In the genomic region with DNA sequence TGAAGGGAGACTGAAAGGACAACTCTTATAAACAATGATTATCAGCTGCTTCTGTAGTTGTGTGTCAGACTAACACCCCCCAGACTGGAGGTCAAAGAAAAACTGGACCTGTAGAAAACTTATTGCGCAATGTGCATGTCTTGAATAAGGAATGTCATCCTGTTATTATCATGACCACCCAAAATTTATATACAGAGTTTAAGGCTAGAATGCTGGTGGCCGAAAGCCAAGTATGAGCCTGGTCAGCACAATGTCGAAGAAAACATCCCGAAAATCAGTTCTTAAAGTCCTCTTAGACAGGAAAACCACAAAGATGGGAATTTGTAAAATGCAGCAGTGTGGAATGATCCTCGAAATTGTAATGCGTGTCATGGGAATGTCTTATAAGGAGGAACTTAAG, we compare ENCODE assay signal across 10 cellular contexts. TPM values are rescaled to one million over a fixed set of nuclear protein-coding genes. Genes with fewer than 3 reads are reported as not detected.
DNase-seq lines count a peak whose midpoint lies in the region; ATAC-seq, FAIRE-seq and TF ChIP-seq lines count a peak whose summit lies in the region.
"Had no signal": no experiment of that assay in that cellular context is flagged by ENCODE, and none has a peak within 500 bp of the region (broad histone marks: within the 10 kb centered on the region; RNA-seq: fewer than 3 reads in every experiment).

No MANE protein-coding gene starts in this region.

- peaks cover 71% of the 10 kb centered on the region for H3K4me1 Mint-ChIP-seq in activated T-cell treated with anti-CD3 and anti-CD28 coated beads, Interleukin-2, amount 50 U/mL, for 72 hours (ENCODE audit: low read depth)
- H3K4me1 Mint-ChIP-seq in activated T-helper 1 cell treated with anti-CD3 and anti-CD28 coated beads, Interleukin-12 subunit alpha, Interleukin-12 subunit beta, Interleukin-2, Interleukin-4 antibody, amounts not matched to agents 30 ng/mL and 10 ng/mL and 1 ng/mL, durations not matched to agents 14 hours and 24 hours and 36 hours (ENCODE audit: low read depth): peaks cover 83% of the 10 kb centered on the region

- no peak overlapping the region for H2AFZ ChIP-seq in HepG2 (ENCODE audit: low read length)

- H3K9me3 Mint-ChIP-seq in activated T-cell treated with anti-CD3 and anti-CD28 coated beads, Interleukin-2, amount 50 U/mL, for 72 hours: no peaks in the 10 kb centered on the region
- H3K9me3 Mint-ChIP-seq in activated T-helper 1 cell treated with anti-CD3 and anti-CD28 coated beads, Interleukin-12 subunit alpha, Interleukin-12 subunit beta, Interleukin-2, Interleukin-4 antibody, amounts not matched to agents 30 ng/mL and 10 ng/mL and 1 ng/mL, durations not matched to agents 14 hours and 24 hours and 36 hours: no peaks in the 10 kb centered on the region

- H3K4me1 ChIP-seq in HepG2 (ENCODE audit: insufficient read depth, low read length) (no peaks in the 10 kb centered on the region), thymus (ENCODE audit: control insufficient read depth, insufficient read depth, low read length) (peaks cover 46% of the 10 kb centered on the region)

- no peak for TF ChIP-seq POLR2A in HepG2 (IDR thresholded peaks at IDR 0.05; ENCODE audit: insufficient read depth in 1 of 2, low read depth in 2 of 2, low read length in 2 of 2)

- ATAC-seq in activated T-cell treated with anti-CD3 and anti-CD28 coated beads, Interleukin-2, amount 50 U/mL, for 72 hours (replicated peaks in 1 of 2): no peak
- ATAC-seq in HepG2: no peak

- intact Hi-C loops in HepG2 (cut with micrococcal nuclease; ENCODE audit: unreplicated experiment): no loop called here
- intact Hi-C loops in activated T-helper 1 cell treated with anti-CD3 and anti-CD28 coated beads, Interleukin-12 subunit alpha, Interleukin-12 subunit beta, Interleukin-2, Interleukin-4 antibody, amounts not matched to agents 30 ng/mL and 10 ng/mL and 1 ng/mL, durations not matched to agents 14 hours and 24 hours and 36 hours (cut with micrococcal nuclease): no loop called here

- H3K27ac Mint-ChIP-seq in activated T-cell treated with anti-CD3 and anti-CD28 coated beads, Interleukin-2, amount 50 U/mL, for 72 hours: peak overlapping the region; percentile 55
- no peak overlapping the region for H3K27ac Mint-ChIP-seq in activated T-helper 1 cell treated with anti-CD3 and anti-CD28 coated beads, Interleukin-12 subunit alpha, Interleukin-12 subunit beta, Interleukin-2, Interleukin-4 antibody, amounts not matched to agents 30 ng/mL and 10 ng/mL and 1 ng/mL, durations not matched to agents 14 hours and 24 hours and 36 hours

- no peak for FAIRE-seq in HepG2 (lab: Jason Lieb, UNC)
- FAIRE-seq: A204.1 had no signal

- no peak for TF ChIP-seq RAD21 in HepG2 (CRISPR knock-in tag; IDR thresholded peaks at IDR 0.05)

- H4K20me1 ChIP-seq in HepG2 (ENCODE audit: insufficient read depth, low read length): no peaks in the 10 kb centered on the region

- TF ChIP-seq EP300 in HepG2 (IDR thresholded peaks at IDR 0.05; ENCODE audit: low read depth in 2 of 2, low read length in 2 of 2) (no peak), HepG2 (CRISPR knock-in tag; IDR thresholded peaks at IDR 0.05; ENCODE audit: borderline replicate concordance) (no peak)

- no peaks in the 10 kb centered on the region for H3K27me3 Mint-ChIP-seq in activated T-cell treated with anti-CD3 and anti-CD28 coated beads, Interleukin-2, amount 50 U/mL, for 72 hours (ENCODE audit: low read depth)
- H3K27me3 Mint-ChIP-seq in activated T-helper 1 cell treated with anti-CD3 and anti-CD28 coated beads, Interleukin-12 subunit alpha, Interleukin-12 subunit beta, Interleukin-2, Interleukin-4 antibody, amounts not matched to agents 30 ng/mL and 10 ng/mL and 1 ng/mL, durations not matched to agents 14 hours and 24 hours and 36 hours (ENCODE audit: insufficient read depth): no peaks in the 10 kb centered on the region

- H3K9ac ChIP-seq in HepG2 (ENCODE audit: insufficient read depth, low read depth, low read length): no peak overlapping the region

- H3K36me3 ChIP-seq in brain microvascular endothelial cell (replicated peaks): peaks cover 3% of the 10 kb centered on the region
- H3K36me3 ChIP-seq in HepG2 (replicated peaks in 1 of 2; ENCODE audit: control insufficient read depth in 1 of 2, insufficient read depth in 2 of 2, low read length in 2 of 2): no peaks in the 10 kb centered on the region
- H3K36me3 ChIP-seq in thymus (ENCODE audit: control insufficient read depth, insufficient read depth): peaks cover 16% of the 10 kb centered on the region
- H3K36me3 ChIP-seq: vagina had no signal

- H3K79me2 ChIP-seq in HepG2 (ENCODE audit: insufficient read depth, low read length): no peaks in the 10 kb centered on the region

- no TSS peak for BruUV-seq in HepG2 (replicated peaks; lab: Mats Ljungman, UMichigan)

- H3K9me3 ChIP-seq in HepG2 (ENCODE audit: low read length) (no peaks in the 10 kb centered on the region), thymus (ENCODE audit: control insufficient read depth) (no peaks in the 10 kb centered on the region)
- H3K9me3 ChIP-seq: vagina had no signal

- TF ChIP-seq CTCF in brain microvascular endothelial cell (IDR thresholded peaks at IDR 0.05; ENCODE audit: low read depth, low read length, missing control alignments) (no peak), HepG2 (CRISPR knock-in tag; IDR thresholded peaks at IDR 0.05) (no peak)

- in situ Hi-C loops in brain microvascular endothelial cell (cut with HindIII; ENCODE audit: low pct_ligation_motif_present, low sequenced_read_pairs) (no loop called here), HepG2 (cut with HindIII; ENCODE audit: extremely low pct_ligation_motif_present, low pct_unique_long_range_greater_than_20kb) (no loop called here), G401 (cut with HindIII; ENCODE audit: low sequenced_read_pairs) (no loop called here)

- H3K27me3 ChIP-seq in brain microvascular endothelial cell (replicated peaks) (no peaks in the 10 kb centered on the region), HepG2 (ENCODE audit: control insufficient read depth in 1 of 2, insufficient read depth in 2 of 2, low read length in 2 of 2) (peaks cover 0 to 8% of the 10 kb centered on the region in 2 experiments; a peak in 4 of 5 replicates), thymus (ENCODE audit: control insufficient read depth, insufficient read depth) (no peaks in the 10 kb centered on the region)
- H3K27me3 ChIP-seq: vagina had no signal

- CTCF ChIA-PET in HepG2 (lab: Yijun Ruan, JAX; ENCODE audit: low intra/inter-chr PET ratio, low total read pairs): no interaction called here

- POLR2A ChIA-PET in HepG2 (lab: Yijun Ruan, JAX): no interaction called here

- H3K4me3 ChIP-seq in brain microvascular endothelial cell (ENCODE audit: low read depth, low read length): no peak overlapping the region
- H3K4me3 ChIP-seq in HepG2 (replicated peaks in 1 of 3; ENCODE audit: insufficient read depth in 1 of 3, low read depth in 2 of 3, low read length in 3 of 3): no peak overlapping the region
- H3K4me3 ChIP-seq in thymus (ENCODE audit: low read length): no peak overlapping the region
- H3K4me3 ChIP-seq: vagina had no signal

- H3K4me2 ChIP-seq in HepG2 (ENCODE audit: low read depth, low read length): no peak overlapping the region

- H3K36me3 Mint-ChIP-seq in activated T-cell treated with anti-CD3 and anti-CD28 coated beads, Interleukin-2, amount 50 U/mL, for 72 hours (ENCODE audit: insufficient read depth in 2 of 2): peaks cover 21 to 39% of the 10 kb centered on the region in 2 donors
- H3K36me3 Mint-ChIP-seq in activated T-helper 1 cell treated with anti-CD3 and anti-CD28 coated beads, Interleukin-12 subunit alpha, Interleukin-12 subunit beta, Interleukin-2, Interleukin-4 antibody, amounts not matched to agents 30 ng/mL and 10 ng/mL and 1 ng/mL, durations not matched to agents 14 hours and 24 hours and 36 hours (ENCODE audit: low read depth): peaks cover 34% of the 10 kb centered on the region

- no peak overlapping the region for H3K4me3 Mint-ChIP-seq in activated T-cell treated with anti-CD3 and anti-CD28 coated beads, Interleukin-2, amount 50 U/mL, for 72 hours
- no peak overlapping the region for H3K4me3 Mint-ChIP-seq in activated T-helper 1 cell treated with anti-CD3 and anti-CD28 coated beads, Interleukin-12 subunit alpha, Interleukin-12 subunit beta, Interleukin-2, Interleukin-4 antibody, amounts not matched to agents 30 ng/mL and 10 ng/mL and 1 ng/mL, durations not matched to agents 14 hours and 24 hours and 36 hours

- peak overlapping the region; percentile 98 for H3K27ac ChIP-seq in brain microvascular endothelial cell
- no peak overlapping the region for H3K27ac ChIP-seq in HepG2 (ENCODE audit: extremely low read length, insufficient read depth, low read length)
- H3K27ac ChIP-seq in thymus (ENCODE audit: low read depth): peak overlapping the region; percentile 31
- H3K27ac ChIP-seq: vagina had no signal

- 19% methylated on average over 6 of the region's 6 CpGs for WGBS in HepG2 (ENCODE audit: low lambda C conversion rate)
- over 99% methylated on average over 6 of the region's 6 CpGs for WGBS in thymus

- no peak for DNase-seq in activated T-cell treated with anti-CD3 and anti-CD28 coated beads, Interleukin-2, amount 50 U/mL, for 72 hours
- no peak for DNase-seq in activated T-cell treated with anti-CD3 and anti-CD28 coated beads, Interleukin-2, amount 50 U/mL, for 48 hours
- DNase-seq in brain microvascular endothelial cell (peak; percentile 99), HepG2 (ENCODE audit: low spot score) (no peak), NCI-H446 treated with DMSO at 0.1 percent for 48 hours (lab: John Stamatoyannopoulos, UW) (no peak), G401 (ENCODE audit: low spot score) (no peak)
- no peak for DNase-seq in activated T-helper 1 cell treated with anti-CD3 and anti-CD28 coated beads, Interleukin-12 subunit alpha, Interleukin-12 subunit beta, Interleukin-2, Interleukin-4 antibody, amounts not matched to agents 30 ng/mL and 10 ng/mL and 1 ng/mL, durations not matched to agents 14 hours and 24 hours and 36 hours (ENCODE audit: low spot score)

RNA-seq across cellular contexts. Expression of a gene that starts 29.3 kb away (rescaled TPM):
- 100 to 1,000 TPM; 128 to 132 TPM for total RNA-seq in activated T-cell treated with anti-CD3 and anti-CD28 coated beads, Interleukin-2, amount 50 U/mL, for 72 hours
- not detected in 2 replicates for total RNA-seq in HepG2 (2016; rRNA removed; fragmentation: Illumina TruSeq; extraction: Trizol)
- 0.40 TPM in 1 of 2 replicates, not detected in the other for total RNA-seq in HepG2 (2016; cell fraction: cytosol; rRNA removed; fragmentation: Illumina TruSeq; extraction: Trizol; ENCODE audit: low read depth)
- total RNA-seq in HepG2 (2016; cell fraction: insoluble cytoplasmic fraction; rRNA removed; fragmentation: Illumina TruSeq; extraction: Trizol): not detected in 2 replicates
- total RNA-seq in HepG2 (2016; cell fraction: membrane; rRNA removed; fragmentation: Illumina TruSeq; extraction: Trizol): not detected in 2 replicates
- not detected in 2 replicates for total RNA-seq in HepG2 (2016; cell fraction: nucleus; rRNA removed; fragmentation: Illumina TruSeq; extraction: Trizol)
- 0.24 TPM in 1 of 2 replicates, not detected in the other for polyA plus RNA-seq in HepG2 (2011; rRNA removed)
- 0.08 and 0.22 TPM in 2 replicates for polyA plus RNA-seq in HepG2 (2011; cell fraction: cytosol; rRNA removed)
- 0.23 and 0.29 TPM in 2 replicates for polyA plus RNA-seq in HepG2 (2011; cell fraction: nucleus; rRNA removed)
- polyA plus RNA-seq in HepG2 (2012): 0.30 and 0.35 TPM in 2 replicates
- polyA plus RNA-seq in HepG2 (2016; cell fraction: cytosol; fragmentation: Illumina TruSeq; extraction: Trizol; ENCODE audit: low read depth): not detected in 2 replicates
- not detected in 2 replicates for polyA plus RNA-seq in HepG2 (2016; cell fraction: insoluble cytoplasmic fraction; fragmentation: Illumina TruSeq; extraction: Trizol; ENCODE audit: low read depth)
- not detected in 2 replicates for polyA plus RNA-seq in HepG2 (2016; cell fraction: membrane; fragmentation: Illumina TruSeq; extraction: Trizol; ENCODE audit: low read depth)
- not detected in 2 replicates for polyA plus RNA-seq in HepG2 (2016; cell fraction: nucleus; fragmentation: Illumina TruSeq; extraction: Trizol; ENCODE audit: insufficient read depth, low read depth)
- 0.12 TPM in 1 of 2 replicates, not detected in the other for polyA minus RNA-seq in HepG2 (2011; rRNA and poly(A)+ RNA removed; ENCODE audit: low replicate concordance)
- polyA minus RNA-seq in HepG2 (2011; cell fraction: cytosol; rRNA and poly(A)+ RNA removed): not detected in 2 replicates
- not detected in 2 replicates for polyA minus RNA-seq in HepG2 (2011; cell fraction: nucleus; rRNA and poly(A)+ RNA removed)
- polyA plus RNA-seq in thymus: 57.6 TPM
- total RNA-seq in G401 (2014; rRNA removed; shearing (Covaris generic)): 11.6 and 21.3 TPM in 2 replicates
- 97.6 and 97.8 TPM in 2 replicates for total RNA-seq in activated T-helper 1 cell treated with anti-CD3 and anti-CD28 coated beads, Interleukin-12 subunit alpha, Interleukin-12 subunit beta, Interleukin-2, Interleukin-4 antibody, amounts not matched to agents 30 ng/mL and 10 ng/mL and 1 ng/mL, durations not matched to agents 14 hours and 24 hours and 36 hours
